ENCODE assay signal across 10 cellular contexts in genomic region chr14:20738292-20738691, GRCh38. TPM values are rescaled to one million over a fixed set of nuclear protein-coding genes. Genes with fewer than 3 reads are reported as not detected.
"Had no signal": no experiment of that assay in that cellular context is flagged by ENCODE, and none has a peak within 500 bp of the region (broad histone marks: within the 10 kb centered on the region; RNA-seq: fewer than 3 reads in every experiment).

No MANE protein-coding gene starts in this region.

RNA-seq across cellular contexts. Expression of gene EDDM3A, which starts 7.4 kb away (rescaled TPM):
- polyA plus RNA-seq: naive thymus-derived CD8-positive, alpha-beta T cell; neural cell; ovary; pancreas; right cardiac atrium; sigmoid colon; small intestine; smooth muscle cell had no signal

RNA-seq across cellular contexts. Expression of gene EDDM3B, which starts 29.9 kb away (rescaled TPM):
- polyA plus RNA-seq: naive thymus-derived CD8-positive, alpha-beta T cell; neural cell; ovary; pancreas; psoas muscle; right cardiac atrium; sigmoid colon; small intestine; smooth muscle cell; spleen had no signal

RNA-seq across cellular contexts. Expression of gene RNASE6, which starts 42.8 kb away (rescaled TPM):
- polyA plus RNA-seq: neural cell, smooth muscle cell had no signal
